In the genomic region with DNA sequence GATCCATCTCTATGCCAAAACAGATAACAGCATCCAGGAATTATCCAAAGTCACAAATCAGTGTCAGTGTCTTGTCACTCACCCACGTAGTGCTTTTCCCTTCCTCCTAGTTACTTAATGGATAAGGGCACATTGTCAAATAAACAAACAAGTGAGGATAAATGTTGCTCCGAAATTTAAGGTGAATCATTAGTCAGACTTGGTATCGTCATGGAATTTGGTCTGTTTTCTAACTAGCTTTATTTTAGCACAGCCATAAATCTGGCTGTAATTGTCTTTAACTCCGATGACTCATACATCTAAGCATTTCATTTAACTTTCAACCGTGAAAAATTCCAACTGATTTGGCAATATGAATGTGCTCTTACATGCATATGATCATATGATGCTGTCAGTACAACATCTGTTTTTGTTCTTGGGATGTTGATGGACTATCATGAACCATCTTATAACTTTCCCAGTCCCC, we compare ENCODE assay signal across 10 cellular contexts.
A peak's percentile ranks its signal among the peaks of the same experiment; 100 is the strongest.
DNase-seq lines count a peak whose midpoint lies in the region; ATAC-seq lines count a peak whose summit lies in the region.
"Had no signal": no experiment of that assay in that cellular context is flagged by ENCODE, and none has a peak within 500 bp of the region (broad histone marks: within the 10 kb centered on the region; RNA-seq: fewer than 3 reads in every experiment).

No MANE protein-coding gene starts in this region.

- H3K4me1 ChIP-seq in urinary bladder (ENCODE audit: insufficient read depth): no peaks in the 10 kb centered on the region

- H3K27ac ChIP-seq in layer of hippocampus (ENCODE audit: low read depth, low read length) (peak overlapping the region; percentile 47), urinary bladder (ENCODE audit: low read depth) (peak overlapping the region; percentile 10)
- H3K27ac ChIP-seq: C4-2B had no signal

- H3K27me3 ChIP-seq in layer of hippocampus (ENCODE audit: control insufficient read depth, insufficient read depth, low read length): no peaks in the 10 kb centered on the region

- H3K36me3 ChIP-seq in urinary bladder (ENCODE audit: insufficient read depth): no peaks in the 10 kb centered on the region

- WGBS in urinary bladder: 19% methylated on average over 5 of the region's 5 CpGs

- no peak overlapping the region for H3K4me3 ChIP-seq in urinary bladder (ENCODE audit: low read depth, low read length)

- DNase-seq in NOMO-1 treated with DMSO at 0.1 percent for 48 hours (lab: John Stamatoyannopoulos, UW; ENCODE audit: unreplicated experiment) (peak; percentile 46), NOMO-1 treated with dmso at 0.1 percent for 144 hours (lab: John Stamatoyannopoulos, UW; ENCODE audit: unreplicated experiment) (no peak), astrocyte of the hippocampus (ENCODE audit: low read depth, low spot score) (peak; percentile 82)
- DNase-seq in effector CD4-positive, alpha-beta T cell: no peak
- DNase-seq: stimulated activated CD4-positive, alpha-beta T cell treated with anti-CD3 and anti-CD28 coated beads, Interleukin-2, amount 100 ng/mL, for 48 hours had no signal

- ATAC-seq in GM18520 (IDR thresholded peaks at IDR 0.05; ENCODE audit: unreplicated experiment) (no peak), HG02588 (IDR thresholded peaks at IDR 0.05; ENCODE audit: unreplicated experiment) (no peak)

Comparison
In these comparisons a context has a peak if more than half of its experiments do, and no peak if none do; other contexts are left out.
1. DNase-seq: peak in NOMO-1 treated with DMSO at 0.1 percent for 48 hours (single experiment) and astrocyte of the hippocampus (single experiment); none in NOMO-1 treated with dmso at 0.1 percent for 144 hours (single experiment) and effector CD4-positive, alpha-beta T cell (single experiment).